In the genomic region with DNA sequence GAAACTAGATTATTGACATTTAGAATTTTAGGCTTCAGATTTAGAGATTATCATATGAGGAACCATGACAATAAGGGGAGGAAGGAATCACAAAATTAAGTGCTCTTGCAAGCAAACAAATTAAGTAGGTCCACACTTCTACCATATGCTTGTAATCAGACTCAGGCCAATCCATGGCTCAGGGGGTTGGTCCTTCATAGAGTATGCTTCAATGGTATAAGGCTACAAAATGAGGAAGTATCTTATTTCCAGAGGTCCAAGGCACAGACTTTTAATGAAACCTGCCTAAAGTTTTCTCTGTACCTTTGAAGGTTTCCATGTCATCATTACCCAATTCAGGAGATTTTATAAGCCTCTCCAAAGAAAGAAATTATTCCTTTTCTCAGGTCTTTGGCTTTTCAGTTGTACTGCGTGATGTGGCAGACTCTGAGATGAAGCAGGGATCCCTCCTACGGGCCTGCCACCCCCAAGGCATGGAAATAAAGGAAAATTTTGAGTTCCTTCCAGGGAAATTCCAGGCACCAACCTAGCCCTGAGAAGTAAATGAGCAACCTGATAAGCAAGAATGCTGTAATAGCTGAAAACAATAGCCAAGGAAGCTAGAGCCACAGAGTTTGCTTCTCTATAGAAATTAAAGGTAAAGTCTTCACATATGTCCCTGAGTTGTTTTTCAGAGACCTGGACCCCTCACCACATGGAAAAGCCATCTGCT, we compare ENCODE assay signal across 1 cellular context.
TF ChIP-seq lines count a peak whose summit lies in the region.

No MANE protein-coding gene starts in this region.

TF ChIP-seq in GM23338, 12 proteins besides CTCF, POLR2A, EP300 and RAD21:
- TF ChIP-seq, protein P1, sequence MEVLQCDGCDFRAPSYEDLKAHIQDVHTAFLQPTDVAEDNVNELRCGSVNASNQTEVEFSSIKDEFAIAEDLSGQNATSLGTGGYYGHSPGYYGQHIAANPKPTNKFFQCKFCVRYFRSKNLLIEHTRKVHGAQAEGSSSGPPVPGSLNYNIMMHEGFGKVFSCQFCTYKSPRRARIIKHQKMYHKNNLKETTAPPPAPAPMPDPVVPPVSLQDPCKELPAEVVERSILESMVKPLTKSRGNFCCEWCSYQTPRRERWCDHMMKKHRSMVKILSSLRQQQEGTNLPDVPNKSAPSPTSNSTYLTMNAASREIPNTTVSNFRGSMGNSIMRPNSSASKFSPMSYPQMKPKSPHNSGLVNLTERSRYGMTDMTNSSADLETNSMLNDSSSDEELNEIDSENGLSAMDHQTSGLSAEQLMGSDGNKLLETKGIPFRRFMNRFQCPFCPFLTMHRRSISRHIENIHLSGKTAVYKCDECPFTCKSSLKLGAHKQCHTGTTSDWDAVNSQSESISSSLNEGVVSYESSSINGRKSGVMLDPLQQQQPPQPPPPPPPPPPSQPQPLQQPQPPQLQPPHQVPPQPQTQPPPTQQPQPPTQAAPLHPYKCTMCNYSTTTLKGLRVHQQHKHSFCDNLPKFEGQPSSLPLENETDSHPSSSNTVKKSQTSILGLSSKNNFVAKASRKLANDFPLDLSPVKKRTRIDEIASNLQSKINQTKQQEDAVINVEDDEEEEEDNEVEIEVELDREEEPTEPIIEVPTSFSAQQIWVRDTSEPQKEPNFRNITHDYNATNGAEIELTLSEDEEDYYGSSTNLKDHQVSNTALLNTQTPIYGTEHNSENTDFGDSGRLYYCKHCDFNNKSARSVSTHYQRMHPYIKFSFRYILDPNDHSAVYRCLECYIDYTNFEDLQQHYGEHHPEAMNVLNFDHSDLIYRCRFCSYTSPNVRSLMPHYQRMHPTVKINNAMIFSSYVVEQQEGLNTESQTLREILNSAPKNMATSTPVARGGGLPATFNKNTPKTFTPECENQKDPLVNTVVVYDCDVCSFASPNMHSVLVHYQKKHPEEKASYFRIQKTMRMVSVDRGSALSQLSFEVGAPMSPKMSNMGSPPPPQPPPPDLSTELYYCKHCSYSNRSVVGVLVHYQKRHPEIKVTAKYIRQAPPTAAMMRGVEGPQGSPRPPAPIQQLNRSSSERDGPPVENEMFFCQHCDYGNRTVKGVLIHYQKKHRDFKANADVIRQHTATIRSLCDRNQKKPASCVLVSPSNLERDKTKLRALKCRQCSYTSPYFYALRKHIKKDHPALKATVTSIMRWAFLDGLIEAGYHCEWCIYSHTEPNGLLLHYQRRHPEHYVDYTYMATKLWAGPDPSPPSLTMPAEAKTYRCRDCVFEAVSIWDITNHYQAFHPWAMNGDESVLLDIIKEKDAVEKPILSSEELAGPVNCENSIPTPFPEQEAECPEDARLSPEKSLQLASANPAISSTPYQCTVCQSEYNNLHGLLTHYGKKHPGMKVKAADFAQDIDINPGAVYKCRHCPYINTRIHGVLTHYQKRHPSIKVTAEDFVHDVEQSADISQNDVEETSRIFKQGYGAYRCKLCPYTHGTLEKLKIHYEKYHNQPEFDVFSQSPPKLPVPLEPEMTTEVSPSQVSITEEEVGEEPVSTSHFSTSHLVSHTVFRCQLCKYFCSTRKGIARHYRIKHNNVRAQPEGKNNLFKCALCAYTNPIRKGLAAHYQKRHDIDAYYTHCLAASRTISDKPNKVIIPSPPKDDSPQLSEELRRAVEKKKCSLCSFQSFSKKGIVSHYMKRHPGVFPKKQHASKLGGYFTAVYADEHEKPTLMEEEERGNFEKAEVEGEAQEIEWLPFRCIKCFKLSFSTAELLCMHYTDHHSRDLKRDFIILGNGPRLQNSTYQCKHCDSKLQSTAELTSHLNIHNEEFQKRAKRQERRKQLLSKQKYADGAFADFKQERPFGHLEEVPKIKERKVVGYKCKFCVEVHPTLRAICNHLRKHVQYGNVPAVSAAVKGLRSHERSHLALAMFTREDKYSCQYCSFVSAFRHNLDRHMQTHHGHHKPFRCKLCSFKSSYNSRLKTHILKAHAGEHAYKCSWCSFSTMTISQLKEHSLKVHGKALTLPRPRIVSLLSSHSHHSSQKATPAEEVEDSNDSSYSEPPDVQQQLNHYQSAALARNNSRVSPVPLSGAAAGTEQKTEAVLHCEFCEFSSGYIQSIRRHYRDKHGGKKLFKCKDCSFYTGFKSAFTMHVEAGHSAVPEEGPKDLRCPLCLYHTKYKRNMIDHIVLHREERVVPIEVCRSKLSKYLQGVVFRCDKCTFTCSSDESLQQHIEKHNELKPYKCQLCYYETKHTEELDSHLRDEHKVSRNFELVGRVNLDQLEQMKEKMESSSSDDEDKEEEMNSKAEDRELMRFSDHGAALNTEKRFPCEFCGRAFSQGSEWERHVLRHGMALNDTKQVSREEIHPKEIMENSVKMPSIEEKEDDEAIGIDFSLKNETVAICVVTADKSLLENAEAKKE (CRISPR knock-in tag; IDR thresholded peaks at IDR 0.05), result no peak
- TF ChIP-seq POLR2AphosphoS5 (IDR thresholded peaks at IDR 0.05; ENCODE audit: low read depth) (no peak), NANOG (IDR thresholded peaks at IDR 0.05; ENCODE audit: borderline replicate concordance) (no peak), REST (IDR thresholded peaks at IDR 0.05; ENCODE audit: unreplicated experiment) (no peak), JUNB (IDR thresholded peaks at IDR 0.05; ENCODE audit: unreplicated experiment) (no peak), CREB1 (CRISPR knock-in tag; IDR thresholded peaks at IDR 0.05; ENCODE audit: low read depth) (no peak), STAT1 (IDR thresholded peaks at IDR 0.05; ENCODE audit: unreplicated experiment) (no peak), ETS1 (IDR thresholded peaks at IDR 0.05) (no peak)
